In genomic region chr6:161373905-161374451, GRCh38 we compare ENCODE assay signal across 8 cellular contexts.
DNase-seq lines count a peak whose midpoint lies in the region; ATAC-seq and TF ChIP-seq lines count a peak whose summit lies in the region.

No MANE protein-coding gene starts in this region.

- H3K4me3 ChIP-seq in fibroblast of villous mesenchyme (ENCODE audit: low read depth, low read length) = no peak overlapping the region
- H3K4me3 ChIP-seq in tibial artery = no peak overlapping the region

- H3K9me3 ChIP-seq in tibial artery = no peaks in the 10 kb centered on the region

- DNase-seq in SKM-1 treated with dmso at 0.1 percent for 144 hours (lab: John Stamatoyannopoulos, UW; ENCODE audit: unreplicated experiment) (peak; percentile 47), SKM-1 (lab: John Stamatoyannopoulos, UW; ENCODE audit: unreplicated experiment) (no peak), OCI-M1 (lab: John Stamatoyannopoulos, UW) (peak; percentile 87), activated T-helper 1 cell treated with Interleukin-2 at 50 U/mL for 16 hours (ENCODE audit: low read depth) (peak; percentile 24), fibroblast of villous mesenchyme (ENCODE audit: low read depth) (peak; percentile 56), occipital lobe (lab: John Stamatoyannopoulos, UW) (peak; percentile 14), tibial artery (peak; percentile 74 to 78)

- TF ChIP-seq CTCF in fibroblast of villous mesenchyme (IDR thresholded peaks at IDR 0.05; ENCODE audit: insufficient read depth, low read depth, low read length) = peak; percentile 99
- peak; percentile 89 to 96 for TF ChIP-seq CTCF in tibial artery (IDR thresholded peaks at IDR 0.05)

- intact Hi-C loops in tibial artery (cut with DNase I; ENCODE audit: low total_unique reads) = loop anchor here (5.0 kb wide), 2 partner anchors 217 to 442 kb away; no protein-coding TSS in a partner anchor

- H3K27me3 ChIP-seq in tibial artery = no peaks in the 10 kb centered on the region

- H3K27ac ChIP-seq in tibial artery = no peak overlapping the region

- no peaks in the 10 kb centered on the region for H3K36me3 ChIP-seq in tibial artery

- peaks cover 0 to 16% (median 7%) of the 10 kb centered on the region in 4 donors for H3K4me1 ChIP-seq in tibial artery

- peak; percentile 52 for ATAC-seq in HG03571 (IDR thresholded peaks at IDR 0.05; ENCODE audit: unreplicated experiment)
